ENCODE assay signal across 19 cellular contexts in genomic region chr16:59324462-59324861, GRCh38.
DNase-seq lines count a peak whose midpoint lies in the region; ATAC-seq, FAIRE-seq and TF ChIP-seq lines count a peak whose summit lies in the region.
"Had no signal": no experiment of that assay in that cellular context is flagged by ENCODE, and none has a peak within 500 bp of the region (broad histone marks: within the 10 kb centered on the region; RNA-seq: fewer than 3 reads in every experiment).

No MANE protein-coding gene starts in this region.

- no peaks in the 10 kb centered on the region for H3K27me3 Mint-ChIP-seq in astrocyte (ENCODE audit: low read depth, unreplicated experiment)
- H3K27me3 Mint-ChIP-seq: CD4-positive, CD25-positive, alpha-beta regulatory T cell had no signal

- peaks cover 22% of the 10 kb centered on the region for H3K4me1 Mint-ChIP-seq in astrocyte (ENCODE audit: low read depth, unreplicated experiment)
- H3K4me1 Mint-ChIP-seq: CD4-positive, CD25-positive, alpha-beta regulatory T cell had no signal

- H3K4me1 ChIP-seq in astrocyte (ENCODE audit: insufficient read depth, low read length) (no peaks in the 10 kb centered on the region), Peyer's patch (no peaks in the 10 kb centered on the region), ovary (ENCODE audit: insufficient read depth) (no peaks in the 10 kb centered on the region)

- TF ChIP-seq CTCF in astrocyte (IDR thresholded peaks at IDR 0.05; ENCODE audit: insufficient read depth, low read depth, low read length) (no peak), kidney epithelial cell (IDR thresholded peaks at IDR 0.05; ENCODE audit: insufficient read depth, low read length, poor library complexity, severe bottlenecking) (no peak), Peyer's patch (IDR thresholded peaks at IDR 0.05) (no peak), ovary (IDR thresholded peaks at IDR 0.05) (no peak)

- no peak overlapping the region for H2AFZ ChIP-seq in astrocyte (ENCODE audit: low read depth, low read length)

- TF ChIP-seq EP300 in ovary (IDR thresholded peaks at IDR 0.05): no peak

- in situ Hi-C loops in ACHN (cut with HindIII; ENCODE audit: low pct_ligation_motif_present, low pct_unique_long_range_greater_than_20kb, low sequenced_read_pairs): no loop called here

- intact Hi-C loops in ovary (cut with DNase I): no loop called here

- H3K36me3 ChIP-seq in astrocyte (ENCODE audit: insufficient read depth, low read length) (no peaks in the 10 kb centered on the region), kidney epithelial cell (ENCODE audit: control insufficient read depth, insufficient read depth, low read length) (no peaks in the 10 kb centered on the region), Peyer's patch (no peaks in the 10 kb centered on the region), ovary (no peaks in the 10 kb centered on the region)

- no peaks in the 10 kb centered on the region for H4K20me1 ChIP-seq in astrocyte (ENCODE audit: insufficient read depth, low read length)

- H3K4me3 ChIP-seq in astrocyte (ENCODE audit: insufficient read depth, low read depth, low read length) (no peak overlapping the region), kidney epithelial cell (ENCODE audit: low read depth, low read length) (no peak overlapping the region), Peyer's patch (no peak overlapping the region), ovary (no peak overlapping the region)

- no peaks in the 10 kb centered on the region for H3K79me2 ChIP-seq in astrocyte (ENCODE audit: insufficient read depth, low read length)

- no peak for TF ChIP-seq POLR2A in Peyer's patch (IDR thresholded peaks at IDR 0.05)
- no peak for TF ChIP-seq POLR2A in ovary (IDR thresholded peaks at IDR 0.05)

- H3K9me3 Mint-ChIP-seq in astrocyte (ENCODE audit: unreplicated experiment): no peaks in the 10 kb centered on the region

- H3K4me2 ChIP-seq in astrocyte (ENCODE audit: low read length): peak overlapping the region; percentile 21

- H3K36me3 Mint-ChIP-seq in astrocyte (ENCODE audit: low read depth, unreplicated experiment): no peaks in the 10 kb centered on the region
- H3K36me3 Mint-ChIP-seq: CD4-positive, CD25-positive, alpha-beta regulatory T cell had no signal

- H3K4me3 Mint-ChIP-seq in astrocyte (ENCODE audit: unreplicated experiment): no peak overlapping the region
- H3K4me3 Mint-ChIP-seq: CD4-positive, CD25-positive, alpha-beta regulatory T cell had no signal

- no peak for ATAC-seq in HG02852 (IDR thresholded peaks at IDR 0.05; ENCODE audit: unreplicated experiment)

- FAIRE-seq in astrocyte (lab: Jason Lieb, UNC): no peak
- FAIRE-seq: A204.1, G401.6, GM12891 had no signal

- no peaks in the 10 kb centered on the region for H3K27me3 ChIP-seq in astrocyte (ENCODE audit: insufficient read depth, low read length)
- H3K27me3 ChIP-seq in kidney epithelial cell (ENCODE audit: control insufficient read depth, insufficient read depth, low read length): no peaks in the 10 kb centered on the region
- H3K27me3 ChIP-seq in Peyer's patch: no peaks in the 10 kb centered on the region
- no peaks in the 10 kb centered on the region for H3K27me3 ChIP-seq in ovary

- peak overlapping the region; percentile 50 for H3K27ac Mint-ChIP-seq in astrocyte (ENCODE audit: unreplicated experiment)
- H3K27ac Mint-ChIP-seq: CD4-positive, CD25-positive, alpha-beta regulatory T cell had no signal

- peak; percentile 47 for DNase-seq in ACHN
- DNase-seq in MV-4-11 (lab: John Stamatoyannopoulos, UW): peak; percentile 39
- peak; percentile 40 for DNase-seq in astrocyte (ENCODE audit: low read depth)
- peak; percentile 25 for DNase-seq in kidney epithelial cell (ENCODE audit: low read depth)
- DNase-seq in Peyer's patch: no peak
- no peak for DNase-seq in CD1c-positive myeloid dendritic cell (ENCODE audit: extremely low spot score)
- DNase-seq in ovary: no peak
- DNase-seq: AML-193; Calu3; CD4-positive, CD25-positive, alpha-beta regulatory T cell; GOT3; NCI-H1417; NCI-H1930; NCI-H2171; NCI-H510A treated with DMSO at 0.1 percent for 48 hours had no signal

- WGBS in ovary, 3 donors: 59 to 72% (median 61%) methylated on average over 5 of the region's 5 CpGs

- no peak overlapping the region for H3K9ac ChIP-seq in astrocyte (ENCODE audit: low read length)

- no peak overlapping the region for H3K27ac ChIP-seq in astrocyte (ENCODE audit: low read depth, low read length)
- no peak overlapping the region for H3K27ac ChIP-seq in Peyer's patch
- H3K27ac ChIP-seq in ovary: no peak overlapping the region

- H3K9me3 ChIP-seq in astrocyte (ENCODE audit: insufficient read depth, low read depth, low read length) (no peaks in the 10 kb centered on the region), Peyer's patch (no peaks in the 10 kb centered on the region), ovary (no peaks in the 10 kb centered on the region)

Comparison
In these comparisons a context has a peak if more than half of its experiments do, and no peak if none do; other contexts are left out.
1. DNase-seq: peak in ACHN (single experiment), MV-4-11 (single experiment), astrocyte (single experiment) and kidney epithelial cell (single experiment); none in Peyer's patch (0 of 3), CD1c-positive myeloid dendritic cell (single experiment) and ovary (0 of 5).